ENCODE assay signal across 10 cellular contexts in genomic region chr1:174877208-174877673, GRCh38.
DNase-seq lines count a peak whose midpoint lies in the region; ATAC-seq and TF ChIP-seq lines count a peak whose summit lies in the region.
"Had no signal": no experiment of that assay in that cellular context is flagged by ENCODE, and none has a peak within 500 bp of the region (broad histone marks: within the 10 kb centered on the region; RNA-seq: fewer than 3 reads in every experiment).

No MANE protein-coding gene starts in this region.

- H3K4me1 Mint-ChIP-seq in CD4-positive, alpha-beta T cell (ENCODE audit: low read depth) = peaks cover 30% of the 10 kb centered on the region
- peaks cover 21 to 30% (median 26%) of the 10 kb centered on the region in 3 donors for H3K4me1 Mint-ChIP-seq in T-cell
- no peaks in the 10 kb centered on the region for H3K4me1 Mint-ChIP-seq in Caco-2 (ENCODE audit: low read depth, unreplicated experiment)

- H3K9me3 ChIP-seq in CD4-positive, alpha-beta T cell (ENCODE audit: control insufficient read depth, low read length) = no peaks in the 10 kb centered on the region
- H3K9me3 ChIP-seq in HUES6 (ENCODE audit: control insufficient read depth, insufficient read depth, low read depth, low read length) (no peaks in the 10 kb centered on the region), left lung (no peaks in the 10 kb centered on the region), A673 (ENCODE audit: low read depth, low read length, poor library complexity, severe bottlenecking) (no peaks in the 10 kb centered on the region), Caco-2 (no peaks in the 10 kb centered on the region)

- no peaks in the 10 kb centered on the region for H3K36me3 Mint-ChIP-seq in CD4-positive, alpha-beta T cell (ENCODE audit: low read depth)
- H3K36me3 Mint-ChIP-seq in T-cell = peaks cover 16% of the 10 kb centered on the region
- H3K36me3 Mint-ChIP-seq in Caco-2 (ENCODE audit: insufficient read depth, unreplicated experiment) = no peaks in the 10 kb centered on the region

- intact Hi-C loops in CD4-positive, alpha-beta T cell (cut with DNase I, micrococcal nuclease) = loop anchor here in 1 of 2 experiments (5.0 kb wide), 1 partner anchor 90 kb away; no protein-coding TSS in a partner anchor
- intact Hi-C loops in left lung (cut with DNase I) (no loop called here), A673 (cut with micrococcal nuclease; ENCODE audit: unreplicated experiment) (no loop called here), Caco-2 (cut with micrococcal nuclease; ENCODE audit: unreplicated experiment) (no loop called here)

- CTCF ChIA-PET in CD4-positive, alpha-beta T cell (lab: Charles Lee) = interaction anchor here (0.8 kb wide), 1 partner anchor 106 kb away, joined by 3 read pairs; no protein-coding TSS in a partner anchor
- CTCF ChIA-PET in T-cell (lab: Charles Lee) = interaction anchor here (0.6 to 1.3 kb wide), 2 partner anchors 58 to 120 kb away, joined by 3 to 9 read pairs; no protein-coding TSS in a partner anchor
- CTCF ChIA-PET in A673 (lab: Charles Lee) = no interaction called here
- CTCF ChIA-PET in Caco-2 (lab: Charles Lee) = no interaction called here

- DNase-seq in CD4-positive, alpha-beta T cell = no peak
- no peak for DNase-seq in T-cell
- no peak for DNase-seq in left lung
- DNase-seq in A673 (ENCODE audit: low spot score) = no peak
- DNase-seq in Caco-2 = no peak
- no peak for DNase-seq in HPDE6-E6E7 (ENCODE audit: extremely low spot score)
- no peak for DNase-seq in GM20000 (ENCODE audit: low spot score)
- DNase-seq: activated gamma-delta T cell treated with Interleukin-2 at 50 U/mL for 16 hours, SIG-M5 had no signal

- H3K4me1 ChIP-seq in HUES6 (ENCODE audit: control insufficient read depth, insufficient read depth, low read length) (peaks cover 23% of the 10 kb centered on the region), left lung (peaks cover 0 to 10% of the 10 kb centered on the region in 2 donors), A673 (ENCODE audit: insufficient read depth, low read length, poor library complexity, severe bottlenecking) (no peaks in the 10 kb centered on the region), Caco-2 (no peaks in the 10 kb centered on the region)

- no peaks in the 10 kb centered on the region for H3K9me3 Mint-ChIP-seq in CD4-positive, alpha-beta T cell
- H3K9me3 Mint-ChIP-seq in T-cell (no peaks in the 10 kb centered on the region), Caco-2 (ENCODE audit: unreplicated experiment) (no peaks in the 10 kb centered on the region)

- peak overlapping the region; percentile 70 for H3K27ac Mint-ChIP-seq in CD4-positive, alpha-beta T cell
- H3K27ac Mint-ChIP-seq in T-cell (peak overlapping the region; percentile 74 to 87), Caco-2 (ENCODE audit: unreplicated experiment) (no peak overlapping the region)

- no peaks in the 10 kb centered on the region for H3K27me3 Mint-ChIP-seq in CD4-positive, alpha-beta T cell
- H3K27me3 Mint-ChIP-seq in T-cell (no peaks in the 10 kb centered on the region), Caco-2 (ENCODE audit: insufficient read depth, unreplicated experiment) (no peaks in the 10 kb centered on the region)

- BruUV-seq in A673 (replicated peaks; lab: Mats Ljungman, UMichigan) = no TSS peak
- BruUV-seq in Caco-2 (replicated peaks; lab: Mats Ljungman, UMichigan) = no TSS peak

- no peak overlapping the region for H3K27ac ChIP-seq in CD4-positive, alpha-beta T cell (ENCODE audit: low read depth, low read length)
- H3K27ac ChIP-seq in HUES6 (ENCODE audit: low read depth, low read length) (peak overlapping the region; percentile 25; the same call in 1 of the 2 replicates), left lung (peak overlapping the region; percentile 29 to 54), A673 (ENCODE audit: low read depth, low read length, poor library complexity, severe bottlenecking) (no peak overlapping the region)

- no peak overlapping the region for H3K9ac ChIP-seq in HUES6 (ENCODE audit: low read length)

- TF ChIP-seq CTCF in CD4-positive, alpha-beta T cell (IDR thresholded peaks at IDR 0.05) = no peak
- no peak for TF ChIP-seq CTCF in left lung (IDR thresholded peaks at IDR 0.05)
- TF ChIP-seq CTCF in A673 (conservative IDR thresholded peaks at IDR 0.05; ENCODE audit: low read depth, low read length) = no peak
- TF ChIP-seq CTCF in Caco-2 (IDR thresholded peaks at IDR 0.05; ENCODE audit: insufficient read depth in 1 of 2, low read depth in 1 of 2, low read length in 1 of 2, severe bottlenecking in 1 of 2, unreplicated experiment in 1 of 2) = no peak
- TF ChIP-seq CTCF in GM20000 (IDR thresholded peaks at IDR 0.05; ENCODE audit: extremely low read depth, missing control alignments) = no peak

- H3K4me3 Mint-ChIP-seq in CD4-positive, alpha-beta T cell = peak overlapping the region; percentile 84
- H3K4me3 Mint-ChIP-seq in T-cell = peak overlapping the region; percentile 24 to 77 (median 47)
- no peak overlapping the region for H3K4me3 Mint-ChIP-seq in Caco-2 (ENCODE audit: unreplicated experiment)

- H3K36me3 ChIP-seq in HUES6 (ENCODE audit: control insufficient read depth, insufficient read depth, low read length) = peaks cover 26% of the 10 kb centered on the region
- no peaks in the 10 kb centered on the region for H3K36me3 ChIP-seq in left lung
- H3K36me3 ChIP-seq in A673 (ENCODE audit: insufficient read depth, low read length, poor library complexity, severe bottlenecking) = no peaks in the 10 kb centered on the region
- no peaks in the 10 kb centered on the region for H3K36me3 ChIP-seq in Caco-2 (ENCODE audit: control insufficient read depth, insufficient read depth, low read length)

- no peak for ATAC-seq in CD4-positive, alpha-beta T cell (ENCODE audit: poor library complexity)
- ATAC-seq in T-cell (replicated peaks in 1 of 4) = no peak
- peak; percentile 37 for ATAC-seq in left lung

- POLR2A ChIA-PET in CD4-positive, alpha-beta T cell (lab: Charles Lee) = interaction anchor here (5.0 kb wide), 1 partner anchor 123 kb away, joined by 32 read pairs; the partner anchor contains the start of gene CACYBP
- POLR2A ChIA-PET in T-cell (lab: Charles Lee) = interaction anchor here (0.6 to 0.7 kb wide), 2 partner anchors 68 to 92 kb away, joined by 3 to 6 read pairs; no protein-coding TSS in a partner anchor
- POLR2A ChIA-PET in A673 (lab: Charles Lee; ENCODE audit: low non-redundant PET) = no interaction called here
- POLR2A ChIA-PET in Caco-2 (lab: Charles Lee) = no interaction called here

- no peaks in the 10 kb centered on the region for H3K27me3 ChIP-seq in CD4-positive, alpha-beta T cell (ENCODE audit: control insufficient read depth, insufficient read depth, low read length)
- H3K27me3 ChIP-seq in HUES6 (ENCODE audit: control insufficient read depth, insufficient read depth, low read length) (no peaks in the 10 kb centered on the region), left lung (no peaks in the 10 kb centered on the region), A673 (replicated peaks; ENCODE audit: insufficient read depth, low read depth, low read length, poor library complexity) (no peaks in the 10 kb centered on the region), Caco-2 (replicated peaks; ENCODE audit: control insufficient read depth, insufficient read depth, low read length) (no peaks in the 10 kb centered on the region)

- H3K4me3 ChIP-seq in HUES6 (ENCODE audit: low read depth, low read length) = peak overlapping the region; percentile 62
- peak overlapping the region; percentile 1 to 29 for H3K4me3 ChIP-seq in left lung
- H3K4me3 ChIP-seq in A673 (ENCODE audit: low read depth, low read length, poor library complexity, severe bottlenecking) = no peak overlapping the region
- no peak overlapping the region for H3K4me3 ChIP-seq in Caco-2 (ENCODE audit: low read depth, low read length)

Comparison
In these comparisons a context has a peak if more than half of its experiments do, and no peak if none do; other contexts are left out.
1. H3K27ac ChIP-seq: peak in HUES6 (single experiment) and left lung (2 of 2); none in CD4-positive, alpha-beta T cell (single experiment) and A673 (single experiment).
2. H3K4me3 ChIP-seq: peak in HUES6 (single experiment) and left lung (2 of 2); none in A673 (single experiment) and Caco-2 (single experiment).
3. CTCF ChIA-PET loops: an anchor here in CD4-positive, alpha-beta T cell (0.8 kb wide) and T-cell (0.6 to 1.3 kb wide); none called in A673 and Caco-2.
4. POLR2A ChIA-PET loops: an anchor here in CD4-positive, alpha-beta T cell (5.0 kb wide) and T-cell (0.6 to 0.7 kb wide); none called in A673 and Caco-2.